ENCODE assay signal across 8 cellular contexts in genomic region chr16:3123986-3124886, GRCh38. TPM values are rescaled to one million over a fixed set of nuclear protein-coding genes. Genes with fewer than 3 reads are reported as not detected.
DNase-seq lines count a peak whose midpoint lies in the region; ATAC-seq, FAIRE-seq and TF ChIP-seq lines count a peak whose summit lies in the region.

No MANE protein-coding gene starts in this region.

- no peaks in the 10 kb centered on the region for H3K36me3 ChIP-seq in GM23248 (ENCODE audit: low read depth)
- peaks cover 12% of the 10 kb centered on the region for H3K36me3 ChIP-seq in fibroblast of lung (ENCODE audit: control insufficient read depth, insufficient read depth, low read length)

- H3K9ac ChIP-seq in GM23248 (peak overlapping the region; percentile 71), fibroblast of lung (ENCODE audit: insufficient read depth, low read length) (peak overlapping the region; percentile 46)

- peaks cover 3% of the 10 kb centered on the region for H3K27me3 Mint-ChIP-seq in activated T-helper 1 cell treated with anti-CD3 and anti-CD28 coated beads, Interleukin-12 subunit alpha, Interleukin-12 subunit beta, Interleukin-2, Interleukin-4 antibody, amounts not matched to agents 30 ng/mL and 10 ng/mL and 1 ng/mL, durations not matched to agents 14 hours and 24 hours and 36 hours (ENCODE audit: insufficient read depth)
- H3K27me3 Mint-ChIP-seq in natural killer cell treated with Interleukin-12 subunit alpha and Interleukin-12 subunit beta and Interleukin-15 and Interleukin-18, amount 100 ng/mL, for 72 hours: no peaks in the 10 kb centered on the region

- in situ Hi-C loops in GM23248 (cut with MboI): no loop called here

- peaks cover 22% of the 10 kb centered on the region for H3F3A ChIP-seq in GM23248 (ENCODE audit: insufficient read depth)

- ATAC-seq in natural killer cell treated with Interleukin-12 subunit alpha and Interleukin-12 subunit beta and Interleukin-15 and Interleukin-18, amount 100 ng/mL, for 72 hours: peak; percentile 92 to 95

- H3K4me3 ChIP-seq in GM23248 (peak overlapping the region; percentile 79), fibroblast of lung (replicated peaks in 1 of 4; ENCODE audit: control extremely low read depth in 1 of 4, insufficient read depth in 1 of 4, low read depth in 3 of 4, low read length in 4 of 4) (peak overlapping the region; percentile 62 to 81 (median 71))

- TF ChIP-seq CTCF in fibroblast of lung (conservative IDR thresholded peaks at IDR 0.05 in 1 of 2, IDR thresholded peaks at IDR 0.05 in 1 of 2; ENCODE audit: low read depth in 1 of 2, low read length in 2 of 2): peak; percentile 18 to 38

- DNase-seq in EL (peak; percentile 96), GM23248 (peak; percentile 99), Kasumi-1 (lab: John Stamatoyannopoulos, UW) (peak; percentile 85 to 92), RCC 7860 (ENCODE audit: low spot score) (peak; percentile 85), fibroblast of lung (ENCODE audit: low read depth in 2 of 2) (peak; percentile 92)
- DNase-seq in activated T-helper 1 cell treated with anti-CD3 and anti-CD28 coated beads, Interleukin-12 subunit alpha, Interleukin-12 subunit beta, Interleukin-2, Interleukin-4 antibody, amounts not matched to agents 30 ng/mL and 10 ng/mL and 1 ng/mL, durations not matched to agents 14 hours and 24 hours and 36 hours (ENCODE audit: low spot score): peak; percentile 96
- DNase-seq in natural killer cell treated with Interleukin-12 subunit alpha and Interleukin-12 subunit beta and Interleukin-15 and Interleukin-18, amount 100 ng/mL, for 72 hours (ENCODE audit: low spot score): peak; percentile 97
- peak; percentile 95 for DNase-seq in stimulated activated naive CD4-positive, alpha-beta T cell treated with Interleukin-2 at 50 U/mL for 16 hours (lab: John Stamatoyannopoulos, UW)

- intact Hi-C loops in activated T-helper 1 cell treated with anti-CD3 and anti-CD28 coated beads, Interleukin-12 subunit alpha, Interleukin-12 subunit beta, Interleukin-2, Interleukin-4 antibody, amounts not matched to agents 30 ng/mL and 10 ng/mL and 1 ng/mL, durations not matched to agents 14 hours and 24 hours and 36 hours (cut with micrococcal nuclease): loop anchor here (1.0 to 2.0 kb wide), 6 partner anchors 10 to 241 kb away; partner anchors contain the start of gene FLYWCH2

- H3K4me1 ChIP-seq in GM23248 (ENCODE audit: insufficient read depth) (peaks cover 16% of the 10 kb centered on the region), fibroblast of lung (ENCODE audit: control insufficient read depth, extremely low read depth, insufficient read depth, low read length) (peaks cover 5% of the 10 kb centered on the region)

- H3K27ac ChIP-seq in GM23248 (peak overlapping the region; percentile 33), fibroblast of lung (ENCODE audit: insufficient read depth, low read length) (peak overlapping the region; percentile 46)

- FAIRE-seq in RCC 7860 (lab: Jason Lieb, UNC): peak; percentile 76

- no peaks in the 10 kb centered on the region for H3K9me2 ChIP-seq in GM23248 (ENCODE audit: insufficient read depth)

- WGBS in GM23248 (ENCODE audit: low coverage in 1 of 2, low lambda C conversion rate in 2 of 2, missing lambda C conversion rate in 2 of 2), 2 experiments: 1% methylated on average over 62 to 72 of the region's 72 CpGs

- H4K20me1 ChIP-seq in GM23248 (ENCODE audit: insufficient read depth): no peaks in the 10 kb centered on the region
- no peaks in the 10 kb centered on the region for H4K20me1 ChIP-seq in fibroblast of lung (ENCODE audit: control insufficient read depth, extremely low read depth, insufficient read depth, low read length)

- H3K4me3 Mint-ChIP-seq in activated T-helper 1 cell treated with anti-CD3 and anti-CD28 coated beads, Interleukin-12 subunit alpha, Interleukin-12 subunit beta, Interleukin-2, Interleukin-4 antibody, amounts not matched to agents 30 ng/mL and 10 ng/mL and 1 ng/mL, durations not matched to agents 14 hours and 24 hours and 36 hours: peak overlapping the region; percentile 97
- H3K4me3 Mint-ChIP-seq in natural killer cell treated with Interleukin-12 subunit alpha and Interleukin-12 subunit beta and Interleukin-15 and Interleukin-18, amount 100 ng/mL, for 72 hours: peak overlapping the region; percentile 95

- H2AFZ ChIP-seq in GM23248 (peak overlapping the region; percentile 67), fibroblast of lung (ENCODE audit: low read length) (peak overlapping the region; percentile 87)

- no peaks in the 10 kb centered on the region for H3K9me3 Mint-ChIP-seq in activated T-helper 1 cell treated with anti-CD3 and anti-CD28 coated beads, Interleukin-12 subunit alpha, Interleukin-12 subunit beta, Interleukin-2, Interleukin-4 antibody, amounts not matched to agents 30 ng/mL and 10 ng/mL and 1 ng/mL, durations not matched to agents 14 hours and 24 hours and 36 hours
- H3K9me3 Mint-ChIP-seq in natural killer cell treated with Interleukin-12 subunit alpha and Interleukin-12 subunit beta and Interleukin-15 and Interleukin-18, amount 100 ng/mL, for 72 hours: no peaks in the 10 kb centered on the region

- H3K4me2 ChIP-seq in GM23248 (ENCODE audit: unreplicated experiment): peak overlapping the region; percentile 85
- H3K4me2 ChIP-seq in fibroblast of lung (ENCODE audit: extremely low read depth, insufficient read depth, low read length): peak overlapping the region; percentile 81

- H3K9me3 ChIP-seq in GM23248 (ENCODE audit: low read depth) (no peaks in the 10 kb centered on the region), fibroblast of lung (ENCODE audit: control insufficient read depth, insufficient read depth, low read depth, low read length) (no peaks in the 10 kb centered on the region)

- H3K4me1 Mint-ChIP-seq in activated T-helper 1 cell treated with anti-CD3 and anti-CD28 coated beads, Interleukin-12 subunit alpha, Interleukin-12 subunit beta, Interleukin-2, Interleukin-4 antibody, amounts not matched to agents 30 ng/mL and 10 ng/mL and 1 ng/mL, durations not matched to agents 14 hours and 24 hours and 36 hours (ENCODE audit: low read depth): peaks cover 42% of the 10 kb centered on the region
- H3K4me1 Mint-ChIP-seq in natural killer cell treated with Interleukin-12 subunit alpha and Interleukin-12 subunit beta and Interleukin-15 and Interleukin-18, amount 100 ng/mL, for 72 hours (ENCODE audit: low read depth in 2 of 2): peaks cover 35 to 41% of the 10 kb centered on the region in 2 donors

- no peaks in the 10 kb centered on the region for H3K27me3 ChIP-seq in GM23248 (replicated peaks; ENCODE audit: insufficient read depth)
- no peaks in the 10 kb centered on the region for H3K27me3 ChIP-seq in fibroblast of lung (ENCODE audit: control insufficient read depth, insufficient read depth, low read length)

- H3K79me2 ChIP-seq in GM23248 (ENCODE audit: insufficient read depth) (peaks cover 15% of the 10 kb centered on the region; the same call in 1 of the 2 replicates), fibroblast of lung (ENCODE audit: control insufficient read depth, insufficient read depth, low read length) (no peaks in the 10 kb centered on the region)

- peak overlapping the region; percentile 93 for H3K27ac Mint-ChIP-seq in activated T-helper 1 cell treated with anti-CD3 and anti-CD28 coated beads, Interleukin-12 subunit alpha, Interleukin-12 subunit beta, Interleukin-2, Interleukin-4 antibody, amounts not matched to agents 30 ng/mL and 10 ng/mL and 1 ng/mL, durations not matched to agents 14 hours and 24 hours and 36 hours
- H3K27ac Mint-ChIP-seq in natural killer cell treated with Interleukin-12 subunit alpha and Interleukin-12 subunit beta and Interleukin-15 and Interleukin-18, amount 100 ng/mL, for 72 hours: peak overlapping the region; percentile 92 to 94

- H3K36me3 Mint-ChIP-seq in activated T-helper 1 cell treated with anti-CD3 and anti-CD28 coated beads, Interleukin-12 subunit alpha, Interleukin-12 subunit beta, Interleukin-2, Interleukin-4 antibody, amounts not matched to agents 30 ng/mL and 10 ng/mL and 1 ng/mL, durations not matched to agents 14 hours and 24 hours and 36 hours (ENCODE audit: low read depth): peaks cover 9% of the 10 kb centered on the region
- no peaks in the 10 kb centered on the region for H3K36me3 Mint-ChIP-seq in natural killer cell treated with Interleukin-12 subunit alpha and Interleukin-12 subunit beta and Interleukin-15 and Interleukin-18, amount 100 ng/mL, for 72 hours

RNA-seq across cellular contexts. Expression of gene ZNF213, which starts 10.6 kb away (rescaled TPM):
- 7.3 and 7.7 TPM in 2 replicates for total RNA-seq in GM23248 (2014; rRNA removed; shearing (Covaris generic))
- polyA plus RNA-seq in GM23248 (2016; fragmentation: Nextera tagmentation; extraction: Ambion mirVana) (5.3 and 5.4 TPM in 2 replicates), fibroblast of lung (0.43 and 0.52 TPM in 2 replicates)
- total RNA-seq in activated T-helper 1 cell treated with anti-CD3 and anti-CD28 coated beads, Interleukin-12 subunit alpha, Interleukin-12 subunit beta, Interleukin-2, Interleukin-4 antibody, amounts not matched to agents 30 ng/mL and 10 ng/mL and 1 ng/mL, durations not matched to agents 14 hours and 24 hours and 36 hours: 9.6 and 12.4 TPM in 2 replicates
- 5.9 and 8.8 TPM in 2 replicates for total RNA-seq in fibroblast of lung
- polyA plus RNA-seq in fibroblast of lung (2012): 4.4 and 6.5 TPM in 2 replicates
- polyA minus RNA-seq in fibroblast of lung (ENCODE audit: low replicate concordance): 5.7 and 7.7 TPM in 2 replicates
- total RNA-seq in natural killer cell treated with Interleukin-12 subunit alpha and Interleukin-12 subunit beta and Interleukin-15 and Interleukin-18, amount 100 ng/mL, for 72 hours: 10 to 100 TPM in 1 of 2 donors, 1 to 10 TPM in 1; 8.5 to 11.6 TPM

RNA-seq across cellular contexts. Expression of gene ZNF205, which starts 11.8 kb away (rescaled TPM):
- 12.5 and 14.6 TPM in 2 replicates for total RNA-seq in GM23248 (2014; rRNA removed; shearing (Covaris generic))
- polyA plus RNA-seq in GM23248 (2016; fragmentation: Nextera tagmentation; extraction: Ambion mirVana) (4.2 and 4.4 TPM in 2 replicates), fibroblast of lung (3.4 and 4.4 TPM in 2 replicates)
- 0.15 and 0.39 TPM in 2 replicates for total RNA-seq in activated T-helper 1 cell treated with anti-CD3 and anti-CD28 coated beads, Interleukin-12 subunit alpha, Interleukin-12 subunit beta, Interleukin-2, Interleukin-4 antibody, amounts not matched to agents 30 ng/mL and 10 ng/mL and 1 ng/mL, durations not matched to agents 14 hours and 24 hours and 36 hours
- total RNA-seq in fibroblast of lung: 16.0 and 16.4 TPM in 2 replicates
- polyA plus RNA-seq in fibroblast of lung (2012): 7.9 and 8.4 TPM in 2 replicates
- polyA minus RNA-seq in fibroblast of lung (ENCODE audit: low replicate concordance): 1.3 and 3.1 TPM in 2 replicates
- total RNA-seq in natural killer cell treated with Interleukin-12 subunit alpha and Interleukin-12 subunit beta and Interleukin-15 and Interleukin-18, amount 100 ng/mL, for 72 hours: not detected

RNA-seq across cellular contexts. Expression of gene ZSCAN10, which starts 25.1 kb away (rescaled TPM):
- not detected in 2 replicates for total RNA-seq in GM23248 (2014; rRNA removed; shearing (Covaris generic))
- polyA plus RNA-seq in GM23248 (2016; fragmentation: Nextera tagmentation; extraction: Ambion mirVana) (0.08 TPM in 1 of 2 replicates, not detected in the other), fibroblast of lung (0.02 TPM in 1 of 2 replicates, not detected in the other)
- total RNA-seq in activated T-helper 1 cell treated with anti-CD3 and anti-CD28 coated beads, Interleukin-12 subunit alpha, Interleukin-12 subunit beta, Interleukin-2, Interleukin-4 antibody, amounts not matched to agents 30 ng/mL and 10 ng/mL and 1 ng/mL, durations not matched to agents 14 hours and 24 hours and 36 hours: 0.07 TPM in 1 of 2 replicates, not detected in the other
- total RNA-seq in fibroblast of lung: not detected in 2 replicates
- polyA plus RNA-seq in fibroblast of lung (2012): not detected in 2 replicates
- polyA minus RNA-seq in fibroblast of lung (ENCODE audit: low replicate concordance): not detected in 2 replicates
- under 1 TPM in 1 of 2 donors, not detected in 1; 0.22 TPM for total RNA-seq in natural killer cell treated with Interleukin-12 subunit alpha and Interleukin-12 subunit beta and Interleukin-15 and Interleukin-18, amount 100 ng/mL, for 72 hours

RNA-seq across cellular contexts. Expression of gene IL32, which starts 58.8 kb away (rescaled TPM):
- total RNA-seq in GM23248 (2014; rRNA removed; shearing (Covaris generic)): 0.76 TPM in 1 of 2 replicates, not detected in the other
- 0.56 and 1.0 TPM in 2 replicates for polyA plus RNA-seq in GM23248 (2016; fragmentation: Nextera tagmentation; extraction: Ambion mirVana)
- total RNA-seq in activated T-helper 1 cell treated with anti-CD3 and anti-CD28 coated beads, Interleukin-12 subunit alpha, Interleukin-12 subunit beta, Interleukin-2, Interleukin-4 antibody, amounts not matched to agents 30 ng/mL and 10 ng/mL and 1 ng/mL, durations not matched to agents 14 hours and 24 hours and 36 hours: 993 TPM in 2 replicates
- 4.4 and 5.1 TPM in 2 replicates for total RNA-seq in fibroblast of lung
- polyA plus RNA-seq in fibroblast of lung: 1.4 and 4.1 TPM in 2 replicates
- polyA plus RNA-seq in fibroblast of lung (2012): 1.9 and 5.0 TPM in 2 replicates
- polyA minus RNA-seq in fibroblast of lung (ENCODE audit: low replicate concordance): 8.2 and 10.2 TPM in 2 replicates
- 1,000 to 10,000 TPM in 1 of 2 donors, 100 to 1,000 TPM in 1; 678 to 1,235 TPM for total RNA-seq in natural killer cell treated with Interleukin-12 subunit alpha and Interleukin-12 subunit beta and Interleukin-15 and Interleukin-18, amount 100 ng/mL, for 72 hours

Comparison
In these comparisons a context has a peak if more than half of its experiments do, and no peak if none do; other contexts are left out.
1. Peak in every context shown above with its lines: DNase-seq, ATAC-seq, H3K4me3 ChIP-seq and H3K27ac ChIP-seq.